35 cellular contexts compared by ENCODE assay signal in the genomic region with DNA sequence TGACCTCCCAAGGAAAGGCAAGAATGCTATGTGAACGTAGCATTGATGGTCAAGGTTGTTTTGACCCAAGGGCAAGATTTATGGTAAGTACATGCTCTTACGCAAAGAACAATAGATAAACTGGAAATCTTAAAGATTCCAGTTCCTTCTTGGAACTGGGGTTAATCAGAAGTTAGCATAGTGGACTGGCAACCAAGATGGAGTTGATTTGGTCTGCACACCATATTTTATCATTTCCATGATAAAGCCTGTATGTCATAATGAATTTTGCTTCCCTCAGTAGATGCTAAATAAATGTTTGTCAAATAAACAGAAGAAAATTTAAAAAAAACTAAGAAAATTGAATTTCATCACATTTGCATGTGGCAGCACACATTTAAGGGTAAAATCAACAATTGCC.
"Had no signal": no experiment of that assay in that cellular context is flagged by ENCODE, and none has a peak within 500 bp of the region (broad histone marks: within the 10 kb centered on the region; RNA-seq: fewer than 3 reads in every experiment).

No MANE protein-coding gene starts in this region.

- H3K4me3 ChIP-seq: MG63 had no signal

- H3K9me3 ChIP-seq: MG63 had no signal

- H3K36me3 ChIP-seq: MG63 had no signal

- H3K27me3 ChIP-seq: MG63 had no signal

- DNase-seq: Karpas-422, Kasumi-1, MG63, MM.1S, MV-4-11, NCI-H1048, NCI-H1092, NCI-H1092 treated with DMSO at 0.1 percent for 48 hours, NCI-H1105, NCI-H1105 treated with DMSO at 0.1 percent for 48 hours, NCI-H1417, NCI-H1417 treated with DMSO at 0.1 percent for 48 hours, NCI-H1436, NCI-H1436 treated with DMSO at 0.1 percent for 48 hours, NCI-H146, NCI-H1694, NCI-H1694 treated with DMSO at 0.1 percent for 48 hours, NCI-H187, NCI-H187 treated with DMSO at 0.1 percent for 48 hours, NCI-H1930, NCI-H2029, NCI-H2029 treated with DMSO at 0.1 percent for 48 hours, NCI-H2081, NCI-H2081 treated with DMSO at 0.1 percent for 48 hours, NCI-H2107, NCI-H2171, NCI-H2171 treated with DMSO at 0.1 percent for 48 hours, NCI-H2227 treated with DMSO at 0.1 percent for 48 hours, NCI-H226, NCI-H345, NCI-H446, NCI-H446 treated with DMSO at 0.1 percent for 48 hours, NCI-H510A, NCI-H510A treated with DMSO at 0.1 percent for 48 hours, NCI-H524 had no signal
